9 cellular contexts compared by ENCODE assay signal in genomic region chr2:33291278-33292013, GRCh38.
DNase-seq lines count a peak whose midpoint lies in the region; ATAC-seq lines count a peak whose summit lies in the region.
"Had no signal": no experiment of that assay in that cellular context is flagged by ENCODE, and none has a peak within 500 bp of the region (broad histone marks: within the 10 kb centered on the region; RNA-seq: fewer than 3 reads in every experiment).

No MANE protein-coding gene starts in this region.

- peak overlapping the region; percentile 27 for H3K27ac ChIP-seq in muscle layer of colon (ENCODE audit: low read depth, low read length)

- H3K36me3 ChIP-seq in endocrine pancreas (ENCODE audit: control insufficient read depth, insufficient read depth, low read length) (no peaks in the 10 kb centered on the region), muscle layer of colon (ENCODE audit: insufficient read depth, low read length) (no peaks in the 10 kb centered on the region)

- H3K4me1 ChIP-seq in endocrine pancreas (ENCODE audit: control insufficient read depth, insufficient read depth, low read length): peaks cover 15% of the 10 kb centered on the region
- peaks cover 17% of the 10 kb centered on the region for H3K4me1 ChIP-seq in muscle layer of colon (ENCODE audit: insufficient read depth, low read length)

- no peaks in the 10 kb centered on the region for H3K27me3 ChIP-seq in endocrine pancreas (ENCODE audit: control insufficient read depth, insufficient read depth, low read length)
- no peaks in the 10 kb centered on the region for H3K27me3 ChIP-seq in muscle layer of colon (ENCODE audit: control insufficient read depth in 1 of 2, insufficient read depth in 2 of 2, low read length in 2 of 2)

- no peak for ATAC-seq in GM21529 (IDR thresholded peaks at IDR 0.05; ENCODE audit: unreplicated experiment)
- ATAC-seq in HG02970 (IDR thresholded peaks at IDR 0.05; ENCODE audit: low FRiP score, unreplicated experiment): no peak
- no peak for ATAC-seq in HG02798 (IDR thresholded peaks at IDR 0.05; ENCODE audit: poor library complexity, unreplicated experiment)

- DNase-seq in AG20443 (ENCODE audit: low spot score) (peak; percentile 72), NCI-H2029 (lab: John Stamatoyannopoulos, UW) (peak; percentile 71)
- DNase-seq in stimulated activated naive CD4-positive, alpha-beta T cell (lab: John Stamatoyannopoulos, UW): no peak
- DNase-seq: activated naive CD8-positive, alpha-beta T cell treated with anti-CD3 and anti-CD28 coated beads for 36 hours had no signal

- H3K9me3 ChIP-seq in endocrine pancreas (ENCODE audit: control insufficient read depth, low read length) (no peaks in the 10 kb centered on the region), muscle layer of colon (ENCODE audit: low read length) (no peaks in the 10 kb centered on the region)

- no peak overlapping the region for H3K9ac ChIP-seq in endocrine pancreas (ENCODE audit: control insufficient read depth, insufficient read depth, low read length)
- H3K9ac ChIP-seq in muscle layer of colon (ENCODE audit: low read length): peak overlapping the region; percentile 37

- H3K4me3 ChIP-seq in endocrine pancreas (ENCODE audit: control insufficient read depth, insufficient read depth, low read length): peak overlapping the region; percentile 85
- peak overlapping the region in 1 of 2 donors; percentile 52 for H3K4me3 ChIP-seq in muscle layer of colon (ENCODE audit: low read depth in 1 of 2, low read length in 2 of 2)

Comparison
In these comparisons a context has a peak if more than half of its experiments do, and no peak if none do; other contexts are left out.
1. DNase-seq: peak in AG20443 (single experiment) and NCI-H2029 (single experiment); none in stimulated activated naive CD4-positive, alpha-beta T cell (0 of 6).